ENCODE assay signal across 18 cellular contexts in the genomic region with DNA sequence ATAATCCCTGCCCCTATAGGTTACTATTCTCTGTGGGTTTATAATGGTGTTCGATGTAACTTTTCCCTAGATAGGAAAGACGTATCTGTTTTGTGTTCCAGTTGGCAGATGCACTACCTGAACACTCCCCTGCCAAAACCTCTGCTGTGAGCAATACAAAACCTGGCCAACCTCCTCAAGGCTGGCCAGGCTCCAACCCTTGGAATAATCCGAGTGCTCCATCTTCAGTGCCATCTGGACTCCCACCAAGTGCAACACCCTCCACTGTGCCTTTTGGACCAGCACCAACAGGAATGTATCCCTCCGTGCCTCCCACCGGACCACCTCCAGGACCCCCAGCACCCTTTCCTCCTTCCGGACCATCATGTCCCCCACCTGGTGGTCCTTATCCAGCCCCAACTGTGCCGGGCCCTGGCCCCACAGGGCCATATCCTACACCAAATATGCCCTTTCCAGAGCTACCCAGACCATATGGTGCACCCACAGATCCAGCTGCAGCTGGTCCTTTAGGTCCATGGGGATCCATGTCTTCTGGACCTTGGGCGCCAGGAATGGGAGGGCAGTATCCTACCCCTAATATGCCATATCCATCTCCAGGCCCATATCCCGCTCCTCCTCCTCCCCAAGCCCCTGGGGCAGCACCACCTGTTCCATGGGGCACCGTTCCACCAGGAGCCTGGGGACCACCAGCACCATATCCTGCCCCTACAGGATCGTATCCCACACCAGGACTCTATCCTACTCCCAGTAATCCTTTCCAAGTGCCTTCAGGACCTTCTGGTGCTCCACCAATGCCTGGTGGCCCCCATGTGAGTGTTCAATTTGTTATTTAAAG. TPM values are rescaled to one million over a fixed set of nuclear protein-coding genes. Genes with fewer than 3 reads are reported as not detected.
DNase-seq lines count a peak whose midpoint lies in the region; ATAC-seq and TF ChIP-seq lines count a peak whose summit lies in the region.
"Had no signal": no experiment of that assay in that cellular context is flagged by ENCODE, and none has a peak within 500 bp of the region (broad histone marks: within the 10 kb centered on the region; RNA-seq: fewer than 3 reads in every experiment).

No MANE protein-coding gene starts in this region.

- peaks cover 61% of the 10 kb centered on the region for H3K36me3 Mint-ChIP-seq in activated CD4-positive, alpha-beta T cell treated with anti-CD3 and anti-CD28 coated beads, Interleukin-2, amount 10 ng/mL, durations not matched to agents 24 days and 14 days (ENCODE audit: low read depth)
- H3K36me3 Mint-ChIP-seq in T-helper 17 cell (ENCODE audit: low read depth) (no peaks in the 10 kb centered on the region), WTC11 (peaks cover 65% of the 10 kb centered on the region)

- peak; percentile 49 for DNase-seq in activated CD4-positive, alpha-beta T cell treated with anti-CD3 and anti-CD28 coated beads, Interleukin-2, amount 10 ng/mL, durations not matched to agents 24 days and 14 days
- DNase-seq in activated CD4-positive, alpha-beta T cell treated with anti-CD3 and anti-CD28 coated beads, Interleukin-2, amount 50 U/mL, for 1 hour = no peak
- DNase-seq in T-helper 17 cell (no peak), right atrium auricular region (ENCODE audit: low spot score) (no peak), thoracic aorta (ENCODE audit: low spot score) (no peak), middle frontal gyrus (ENCODE audit: extremely low spot score, low spot score) (no peak), WTC11 (ENCODE audit: low spot score) (no peak)
- DNase-seq: 8988T; activated CD4-positive, alpha-beta memory T cell treated with anti-CD3 and anti-CD28 coated beads for 36 hours; activated naive CD4-positive, alpha-beta T cell treated with anti-CD3 and anti-CD28 coated beads, Interleukin-2, amount 10 ng/mL, durations not matched to agents 7 days and 5 days; Caco-2; colonic mucosa; nephron progenitor cell; Peyer's patch; small intestine; T1000; tibial artery had no signal

- H3K4me3 ChIP-seq in right atrium auricular region (no peak overlapping the region), thoracic aorta (no peak overlapping the region)
- H3K4me3 ChIP-seq: colonic mucosa, Peyer's patch, tibial artery had no signal

- POLR2A ChIA-PET in WTC11 (lab: Charles Lee) = no interaction called here

- no peak overlapping the region for H3K27ac Mint-ChIP-seq in activated CD4-positive, alpha-beta T cell treated with anti-CD3 and anti-CD28 coated beads, Interleukin-2, amount 10 ng/mL, durations not matched to agents 24 days and 14 days
- H3K27ac Mint-ChIP-seq in T-helper 17 cell (peak overlapping the region; percentile 87), WTC11 (no peak overlapping the region)
- H3K27ac Mint-ChIP-seq: activated CD4-positive, alpha-beta memory T cell treated with anti-CD3 and anti-CD28 coated beads for 36 hours; activated naive CD4-positive, alpha-beta T cell treated with anti-CD3 and anti-CD28 coated beads, Interleukin-2, amount 10 ng/mL, durations not matched to agents 7 days and 5 days; nephron progenitor cell had no signal

- intact Hi-C loops in activated CD4-positive, alpha-beta T cell treated with anti-CD3 and anti-CD28 coated beads, Interleukin-2, amount 10 ng/mL, durations not matched to agents 24 days and 14 days (cut with micrococcal nuclease) = no loop called here

- TF ChIP-seq CTCF in right atrium auricular region (IDR thresholded peaks at IDR 0.05) (no peak), thoracic aorta (IDR thresholded peaks at IDR 0.05) (no peak), WTC11 (IDR thresholded peaks at IDR 0.05) (no peak)

- H3K9me3 Mint-ChIP-seq in activated CD4-positive, alpha-beta T cell treated with anti-CD3 and anti-CD28 coated beads, Interleukin-2, amount 10 ng/mL, durations not matched to agents 24 days and 14 days = no peaks in the 10 kb centered on the region
- peaks cover 4% of the 10 kb centered on the region; the same call in 1 of the 2 replicates for H3K9me3 Mint-ChIP-seq in WTC11
- H3K9me3 Mint-ChIP-seq: activated CD4-positive, alpha-beta memory T cell treated with anti-CD3 and anti-CD28 coated beads for 36 hours; activated naive CD4-positive, alpha-beta T cell treated with anti-CD3 and anti-CD28 coated beads, Interleukin-2, amount 10 ng/mL, durations not matched to agents 7 days and 5 days had no signal

- peaks cover 0 to 22% of the 10 kb centered on the region in 2 donors for H3K4me1 ChIP-seq in right atrium auricular region
- H3K4me1 ChIP-seq in thoracic aorta (ENCODE audit: control insufficient read depth in 1 of 2, low read depth in 2 of 2) = peaks cover 36 to 62% of the 10 kb centered on the region in 2 donors
- H3K4me1 ChIP-seq: Caco-2, colonic mucosa, Peyer's patch had no signal

- H3K27ac ChIP-seq in right atrium auricular region (peak overlapping the region; percentile 8 to 49), thoracic aorta (peak overlapping the region; percentile 42 to 75)
- H3K27ac ChIP-seq: colonic mucosa, Peyer's patch had no signal

- peak; percentile 10 for ATAC-seq in T-helper 17 cell
- ATAC-seq in thoracic aorta (ENCODE audit: insufficient number of reproducible peaks, low FRiP score, low read depth) = no peak
- no peak for ATAC-seq in HG02852 (IDR thresholded peaks at IDR 0.05; ENCODE audit: unreplicated experiment)
- no peak for ATAC-seq in WTC11

- H3K9me3 ChIP-seq in T-helper 17 cell (ENCODE audit: control insufficient read depth, low read length, poor library complexity, severe bottlenecking) = no peaks in the 10 kb centered on the region
- no peaks in the 10 kb centered on the region for H3K9me3 ChIP-seq in right atrium auricular region
- H3K9me3 ChIP-seq in thoracic aorta = no peaks in the 10 kb centered on the region
- H3K9me3 ChIP-seq: Caco-2, colonic mucosa, Peyer's patch, tibial artery had no signal

- H3K27me3 ChIP-seq in right atrium auricular region (no peaks in the 10 kb centered on the region), thoracic aorta (replicated peaks; ENCODE audit: insufficient read depth) (no peaks in the 10 kb centered on the region)
- H3K27me3 ChIP-seq: colonic mucosa, Peyer's patch, tibial artery had no signal

- H3K36me3 ChIP-seq in right atrium auricular region (peaks cover 31% of the 10 kb centered on the region), thoracic aorta (peaks cover 16% of the 10 kb centered on the region)
- H3K36me3 ChIP-seq: colonic mucosa had no signal

- H3K27me3 Mint-ChIP-seq in activated CD4-positive, alpha-beta T cell treated with anti-CD3 and anti-CD28 coated beads, Interleukin-2, amount 10 ng/mL, durations not matched to agents 24 days and 14 days = no peaks in the 10 kb centered on the region
- H3K27me3 Mint-ChIP-seq in T-helper 17 cell (no peaks in the 10 kb centered on the region), WTC11 (ENCODE audit: low read depth) (no peaks in the 10 kb centered on the region)
- H3K27me3 Mint-ChIP-seq: activated CD4-positive, alpha-beta memory T cell treated with anti-CD3 and anti-CD28 coated beads for 36 hours; activated naive CD4-positive, alpha-beta T cell treated with anti-CD3 and anti-CD28 coated beads, Interleukin-2, amount 10 ng/mL, durations not matched to agents 7 days and 5 days had no signal

- no peak overlapping the region for H3K4me3 Mint-ChIP-seq in activated CD4-positive, alpha-beta T cell treated with anti-CD3 and anti-CD28 coated beads, Interleukin-2, amount 10 ng/mL, durations not matched to agents 24 days and 14 days
- no peak overlapping the region for H3K4me3 Mint-ChIP-seq in T-helper 17 cell
- H3K4me3 Mint-ChIP-seq in WTC11 = no peak overlapping the region
- H3K4me3 Mint-ChIP-seq: activated CD4-positive, alpha-beta memory T cell treated with anti-CD3 and anti-CD28 coated beads for 36 hours; activated naive CD4-positive, alpha-beta T cell treated with anti-CD3 and anti-CD28 coated beads, Interleukin-2, amount 10 ng/mL, durations not matched to agents 7 days and 5 days; nephron progenitor cell had no signal

- CTCF ChIA-PET in WTC11 (lab: Charles Lee) = no interaction called here

- peaks cover 15% of the 10 kb centered on the region for H3K4me1 Mint-ChIP-seq in activated CD4-positive, alpha-beta T cell treated with anti-CD3 and anti-CD28 coated beads, Interleukin-2, amount 10 ng/mL, durations not matched to agents 24 days and 14 days
- H3K4me1 Mint-ChIP-seq in T-helper 17 cell = peaks cover 21% of the 10 kb centered on the region
- no peaks in the 10 kb centered on the region for H3K4me1 Mint-ChIP-seq in WTC11
- H3K4me1 Mint-ChIP-seq: nephron progenitor cell had no signal

TF ChIP-seq in WTC11, 78 proteins besides CTCF, POLR2A, EP300 and RAD21:
- TF ChIP-seq, protein P1, sequence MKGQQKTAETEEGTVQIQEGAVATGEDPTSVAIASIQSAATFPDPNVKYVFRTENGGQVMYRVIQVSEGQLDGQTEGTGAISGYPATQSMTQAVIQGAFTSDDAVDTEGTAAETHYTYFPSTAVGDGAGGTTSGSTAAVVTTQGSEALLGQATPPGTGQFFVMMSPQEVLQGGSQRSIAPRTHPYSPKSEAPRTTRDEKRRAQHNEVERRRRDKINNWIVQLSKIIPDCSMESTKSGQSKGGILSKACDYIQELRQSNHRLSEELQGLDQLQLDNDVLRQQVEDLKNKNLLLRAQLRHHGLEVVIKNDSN (CRISPR knock-in tag; IDR thresholded peaks at IDR 0.05) = no peak
- TF ChIP-seq NR2C2 (CRISPR knock-in tag; IDR thresholded peaks at IDR 0.05) = no peak

RNA-seq across cellular contexts. Expression of a gene that starts 11.3 kb away (rescaled TPM):
- 142 and 144 TPM in 2 replicates for total RNA-seq in activated CD4-positive, alpha-beta T cell treated with anti-CD3 and anti-CD28 coated beads, Interleukin-2, amount 10 ng/mL, durations not matched to agents 24 days and 14 days
- total RNA-seq in T-helper 17 cell = 100 to 1,000 TPM; 154 to 176 TPM
- 100 to 1,000 TPM in 1 of 2 donors, 10 to 100 TPM in 1; 81.2 to 111 TPM for total RNA-seq in right atrium auricular region
- 100 to 1,000 TPM in 1 of 2 donors, 10 to 100 TPM in 1; 57.0 to 113 TPM for total RNA-seq in thoracic aorta
- 97.9 to 107 TPM (median 107 TPM) in 3 replicates for total RNA-seq in WTC11 (2021)

RNA-seq across cellular contexts. Expression of a gene that starts 35.7 kb away (rescaled TPM):
- total RNA-seq in activated CD4-positive, alpha-beta T cell treated with anti-CD3 and anti-CD28 coated beads, Interleukin-2, amount 10 ng/mL, durations not matched to agents 24 days and 14 days = 36.4 and 39.6 TPM in 2 replicates
- total RNA-seq in T-helper 17 cell = 10 to 100 TPM; 26.5 to 27.3 TPM
- total RNA-seq in right atrium auricular region = 10 to 100 TPM; 13.1 to 13.6 TPM
- total RNA-seq in thoracic aorta = 10 to 100 TPM; 18.3 to 31.0 TPM
- 20.7 to 21.3 TPM (median 21.2 TPM) in 3 replicates for total RNA-seq in WTC11 (2021)

RNA-seq across cellular contexts. Expression of a gene that starts 35.8 kb away (rescaled TPM):
- 60.7 and 63.0 TPM in 2 replicates for total RNA-seq in activated CD4-positive, alpha-beta T cell treated with anti-CD3 and anti-CD28 coated beads, Interleukin-2, amount 10 ng/mL, durations not matched to agents 24 days and 14 days
- total RNA-seq in T-helper 17 cell = 1 to 10 TPM; 2.7 to 2.8 TPM
- total RNA-seq in right atrium auricular region = under 1 TPM; 0.59 to 0.94 TPM
- 1 to 10 TPM in 1 of 2 donors, under 1 TPM in 1; 0.14 to 1.8 TPM for total RNA-seq in thoracic aorta
- 64.4 to 76.1 TPM (median 67.3 TPM) in 3 replicates for total RNA-seq in WTC11 (2021)

Comparison
In these comparisons a context has a peak if more than half of its experiments do, and no peak if none do; other contexts are left out.
1. RNA of a gene that starts 35.8 kb away (total RNA-seq): 64.4 to 76.1 TPM in WTC11 and 60.7 to 63.0 TPM in activated CD4-positive, alpha-beta T cell treated with anti-CD3 and anti-CD28 coated beads, Interleukin-2, amount 10 ng/mL, durations not matched to agents 24 days and 14 days; 2.7 to 2.8 TPM in T-helper 17 cell, 0.14 to 1.8 TPM in thoracic aorta and 0.59 to 0.94 TPM in right atrium auricular region; every median in the first group is over 10 times any median in the second.